ENCODE assay signal across 8 cellular contexts in genomic region chr14:85532981-85533820, GRCh38. TPM values are rescaled to one million over a fixed set of nuclear protein-coding genes. Genes with fewer than 3 reads are reported as not detected.
A peak's percentile ranks its signal among the peaks of the same experiment; 100 is the strongest.
DNase-seq lines count a peak whose midpoint lies in the region; ATAC-seq lines count a peak whose summit lies in the region.

No MANE protein-coding gene starts in this region.

- DNase-seq in A172 (ENCODE audit: low spot score) (peak; percentile 54), amniotic stem cell (lab: John Stamatoyannopoulos, UW) (peak; percentile 67), left ventricle myocardium superior (peak; percentile 60), trophoblast cell (no peak)
- no peak for DNase-seq in stimulated activated CD8-positive, alpha-beta memory T cell treated with anti-CD3 and anti-CD28 coated beads, Interleukin-4, amount 100 ng/mL, for 48 hours

- H3K4ac ChIP-seq in trophoblast cell (ENCODE audit: low read depth, low read length): peak overlapping the region; percentile 23

- H3K4me3 ChIP-seq in HUES6 (ENCODE audit: low read depth, low read length): peak overlapping the region; percentile 78
- peak overlapping the region; percentile 89 for H3K4me3 ChIP-seq in trophoblast cell (ENCODE audit: low read depth, low read length)

- H3K27me3 ChIP-seq in HUES6 (ENCODE audit: control insufficient read depth, insufficient read depth, low read length): peaks cover 70% of the 10 kb centered on the region
- peaks cover 37% of the 10 kb centered on the region for H3K27me3 ChIP-seq in trophoblast cell (ENCODE audit: insufficient read depth, low read length)

- H3K27ac ChIP-seq in HUES6 (ENCODE audit: low read depth, low read length): peak overlapping the region; percentile 19; the same call in 1 of the 2 replicates
- no peak overlapping the region for H3K27ac ChIP-seq in trophoblast cell (ENCODE audit: low read depth, low read length)

- no peak overlapping the region for H3K23ac ChIP-seq in trophoblast cell (ENCODE audit: low read length)

- H3K79me2 ChIP-seq in trophoblast cell (ENCODE audit: control insufficient read depth, insufficient read depth, low read length, poor library complexity): peaks cover 5% of the 10 kb centered on the region

- peak overlapping the region; percentile 80 for H2BK120ac ChIP-seq in trophoblast cell (ENCODE audit: insufficient read depth, low read length, poor library complexity)

- no peak overlapping the region for H2AK5ac ChIP-seq in trophoblast cell (ENCODE audit: low read length)

- no peaks in the 10 kb centered on the region for H3K36me3 ChIP-seq in HUES6 (ENCODE audit: control insufficient read depth, insufficient read depth, low read length)
- H3K36me3 ChIP-seq in trophoblast cell (ENCODE audit: control insufficient read depth in 1 of 2, insufficient read depth in 2 of 2, low read length in 2 of 2): no peaks in the 10 kb centered on the region

- H4K8ac ChIP-seq in trophoblast cell (ENCODE audit: low read depth, low read length): peak overlapping the region; percentile 62

- intact Hi-C loops in left ventricle myocardium superior (cut with micrococcal nuclease): no loop called here

- H3K14ac ChIP-seq in trophoblast cell (ENCODE audit: low read length): peak overlapping the region; percentile 86

- ATAC-seq in left ventricle myocardium superior (peak; percentile 74), GM18868 (IDR thresholded peaks at IDR 0.05; ENCODE audit: unreplicated experiment) (no peak), HG03521 (IDR thresholded peaks at IDR 0.05; ENCODE audit: unreplicated experiment) (no peak)

- peak overlapping the region; percentile 76 for H3K18ac ChIP-seq in trophoblast cell (ENCODE audit: low read length)

- H3K4me2 ChIP-seq in trophoblast cell (ENCODE audit: low read length): peak overlapping the region; percentile 82

- peak overlapping the region; percentile 35 for H4K12ac ChIP-seq in trophoblast cell (ENCODE audit: low read depth, low read length)

- WGBS in trophoblast cell (ENCODE audit: extremely low coverage, insufficient coverage, insufficient read length): no CpG with 5 or more reads among the region's 85 CpGs

- H4K91ac ChIP-seq in trophoblast cell (ENCODE audit: low read depth, low read length): peak overlapping the region; percentile 60

- H2BK12ac ChIP-seq in trophoblast cell (ENCODE audit: low read length): peak overlapping the region; percentile 38

- H3K79me1 ChIP-seq in trophoblast cell (ENCODE audit: low read length): peaks cover 12% of the 10 kb centered on the region

- no peak overlapping the region for H2BK5ac ChIP-seq in trophoblast cell (ENCODE audit: low read depth, low read length, poor library complexity)

- H3K9ac ChIP-seq in HUES6 (ENCODE audit: low read length): peak overlapping the region; percentile 86
- peak overlapping the region; percentile 87 for H3K9ac ChIP-seq in trophoblast cell (ENCODE audit: low read length)

- H3K4me1 ChIP-seq in HUES6 (ENCODE audit: control insufficient read depth, insufficient read depth, low read length) (peaks cover 31% of the 10 kb centered on the region), trophoblast cell (ENCODE audit: control insufficient read depth in 1 of 2, insufficient read depth in 2 of 2, low read length in 2 of 2) (peaks cover 8 to 18% of the 10 kb centered on the region in 2 experiments)

- H2AFZ ChIP-seq in trophoblast cell (ENCODE audit: insufficient read depth, low read length, poor library complexity): peak overlapping the region; percentile 47

- H3K9me3 ChIP-seq in HUES6 (ENCODE audit: control insufficient read depth, insufficient read depth, low read depth, low read length): no peaks in the 10 kb centered on the region
- peaks cover 2% of the 10 kb centered on the region for H3K9me3 ChIP-seq in trophoblast cell (ENCODE audit: insufficient read depth, low read depth, low read length)

RNA-seq across cellular contexts. Expression of gene FLRT2, which starts 3.3 kb away (rescaled TPM):
- total RNA-seq in A172 (2014; rRNA removed; shearing (Covaris generic)): 3.6 and 11.5 TPM in 2 replicates
- total RNA-seq in left ventricle myocardium superior: 4.6 TPM
- 8.1 and 8.3 TPM in 2 replicates for polyA plus RNA-seq in trophoblast cell (2013)

Comparison
In these comparisons a context has a peak if more than half of its experiments do, and no peak if none do; other contexts are left out.
1. DNase-seq: peak in A172 (single experiment), amniotic stem cell (single experiment) and left ventricle myocardium superior (single experiment); none in trophoblast cell (0 of 2) and stimulated activated CD8-positive, alpha-beta memory T cell treated with anti-CD3 and anti-CD28 coated beads, Interleukin-4, amount 100 ng/mL, for 48 hours (single experiment).